29 cellular contexts compared by ENCODE assay signal in genomic region chr12:96478011-96478410, GRCh38. TPM values are rescaled to one million over a fixed set of nuclear protein-coding genes. Genes with fewer than 3 reads are reported as not detected.
"Had no signal": no experiment of that assay in that cellular context is flagged by ENCODE, and none has a peak within 500 bp of the region (broad histone marks: within the 10 kb centered on the region; RNA-seq: fewer than 3 reads in every experiment).

No MANE protein-coding gene starts in this region.

- H3K36me3 ChIP-seq: ascending aorta, breast epithelium, SJCRH30, WERI-Rb-1 had no signal

- H3K9me3 ChIP-seq: ascending aorta, body of pancreas, breast epithelium, SJCRH30 had no signal

- H3K4me3 ChIP-seq: ascending aorta, body of pancreas, breast epithelium, PC-9, SJCRH30, SK-N-MC had no signal

- H3K27ac Mint-ChIP-seq: activated CD4-positive, alpha-beta T cell treated with anti-CD3 and anti-CD28 coated beads, Interleukin-2, amount 10 ng/mL, durations not matched to agents 24 days and 14 days; activated CD8-positive, alpha-beta T cell treated with anti-CD3 and anti-CD28 coated beads for 36 hours; activated naive CD4-positive, alpha-beta T cell treated with anti-CD3 and anti-CD28 coated beads, Interleukin-2, amount 50 U/mL, for 24 hours; activated naive CD8-positive, alpha-beta T cell treated with anti-CD3 and anti-CD28 coated beads, Interleukin-2, amount 10 ng/mL, durations not matched to agents 7 days and 5 days; activated T-cell treated with anti-CD3 and anti-CD28 coated beads, Interleukin-2, amount 50 U/mL, for 72 hours; activated T-helper 17 cell treated with anti-CD3 and anti-CD28 coated beads, Interleukin-2, amount 50 U/mL, for 72 hours had no signal

- H3K4me3 Mint-ChIP-seq: activated CD4-positive, alpha-beta T cell treated with anti-CD3 and anti-CD28 coated beads, Interleukin-2, amount 10 ng/mL, durations not matched to agents 24 days and 14 days; activated CD8-positive, alpha-beta T cell treated with anti-CD3 and anti-CD28 coated beads for 36 hours; activated naive CD4-positive, alpha-beta T cell treated with anti-CD3 and anti-CD28 coated beads, Interleukin-2, amount 50 U/mL, for 24 hours; activated naive CD8-positive, alpha-beta T cell treated with anti-CD3 and anti-CD28 coated beads, Interleukin-2, amount 10 ng/mL, durations not matched to agents 7 days and 5 days; activated T-cell treated with anti-CD3 and anti-CD28 coated beads, Interleukin-2, amount 50 U/mL, for 72 hours; activated T-helper 17 cell treated with anti-CD3 and anti-CD28 coated beads, Interleukin-2, amount 50 U/mL, for 72 hours had no signal

- H2AFZ ChIP-seq: PC-9 had no signal

- H3K4me1 Mint-ChIP-seq: activated naive CD4-positive, alpha-beta T cell treated with anti-CD3 and anti-CD28 coated beads, Interleukin-2, amount 50 U/mL, for 24 hours; activated T-helper 17 cell treated with anti-CD3 and anti-CD28 coated beads, Interleukin-2, amount 50 U/mL, for 72 hours had no signal

- H3K4me2 ChIP-seq: PC-9 had no signal

- H3K4me1 ChIP-seq: ascending aorta, body of pancreas, breast epithelium, SJCRH30 had no signal

- H3K9me3 Mint-ChIP-seq: activated CD8-positive, alpha-beta T cell treated with anti-CD3 and anti-CD28 coated beads for 36 hours; activated naive CD4-positive, alpha-beta T cell treated with anti-CD3 and anti-CD28 coated beads, Interleukin-2, amount 50 U/mL, for 24 hours; activated T-cell treated with anti-CD3 and anti-CD28 coated beads, Interleukin-2, amount 50 U/mL, for 72 hours; activated T-helper 17 cell treated with anti-CD3 and anti-CD28 coated beads, Interleukin-2, amount 50 U/mL, for 72 hours had no signal

- H3K27ac ChIP-seq: ascending aorta, body of pancreas, breast epithelium, PC-9, RWPE1, SJCRH30, SK-N-MC, WERI-Rb-1 had no signal

- DNase-seq: activated CD4-positive, alpha-beta T cell treated with anti-CD3 and anti-CD28 coated beads, Interleukin-2, amount 10 ng/mL, durations not matched to agents 24 days and 14 days; activated CD4-positive, alpha-beta T cell treated with anti-CD3 and anti-CD28 coated beads, Interleukin-2, amount 50 U/mL, for 4 hours; activated CD8-positive, alpha-beta T cell treated with anti-CD3 and anti-CD28 coated beads for 36 hours; activated effector memory CD4-positive, alpha-beta T cell treated with anti-CD3 and anti-CD28 coated beads, Interleukin-2, amount 50 U/mL, for 16 hours; activated naive CD4-positive, alpha-beta T cell; activated naive CD8-positive, alpha-beta T cell treated with anti-CD3 and anti-CD28 coated beads, Interleukin-2, amount 10 ng/mL, durations not matched to agents 7 days and 5 days; activated T-cell treated with anti-CD3 and anti-CD28 coated beads, Interleukin-2, amount 50 U/mL, for 1 hour; activated T-cell treated with anti-CD3 and anti-CD28 coated beads, Interleukin-2, amount 50 U/mL, for 72 hours; amygdala; body of pancreas; cerebellar nuclear complex; NCI-H1105; NCI-H1417 treated with DMSO at 0.1 percent for 48 hours; NCI-H1694 treated with DMSO at 0.1 percent for 48 hours; NCI-H2029; NCI-H345; NCI-H524 treated with DMSO at 0.1 percent for 48 hours; NK-92 treated with Interleukin-12 subunit alpha and Interleukin-12 subunit beta, amount 100 ng/mL, for 24 hours; PC-9; SJCRH30; T1000; WERI-Rb-1 had no signal

- H3K27me3 ChIP-seq: ascending aorta, body of pancreas, breast epithelium, SJCRH30 had no signal

- H3K36me3 Mint-ChIP-seq: activated naive CD4-positive, alpha-beta T cell treated with anti-CD3 and anti-CD28 coated beads, Interleukin-2, amount 50 U/mL, for 24 hours; activated naive CD8-positive, alpha-beta T cell treated with anti-CD3 and anti-CD28 coated beads, Interleukin-2, amount 10 ng/mL, durations not matched to agents 7 days and 5 days had no signal

- ATAC-seq: activated CD8-positive, alpha-beta T cell treated with anti-CD3 and anti-CD28 coated beads for 36 hours; activated T-cell treated with anti-CD3 and anti-CD28 coated beads, Interleukin-2, amount 50 U/mL, for 72 hours; activated T-helper 17 cell treated with anti-CD3 and anti-CD28 coated beads, Interleukin-2, amount 50 U/mL, for 72 hours; body of pancreas; Right ventricle myocardium inferior had no signal

- H3K27me3 Mint-ChIP-seq: activated CD8-positive, alpha-beta T cell treated with anti-CD3 and anti-CD28 coated beads for 36 hours; activated naive CD4-positive, alpha-beta T cell treated with anti-CD3 and anti-CD28 coated beads, Interleukin-2, amount 50 U/mL, for 24 hours; activated naive CD8-positive, alpha-beta T cell treated with anti-CD3 and anti-CD28 coated beads, Interleukin-2, amount 10 ng/mL, durations not matched to agents 7 days and 5 days; activated T-helper 17 cell treated with anti-CD3 and anti-CD28 coated beads, Interleukin-2, amount 50 U/mL, for 72 hours had no signal

RNA-seq across cellular contexts. Expression of gene CFAP54, which starts 11.4 kb away (rescaled TPM):
- total RNA-seq: ascending aorta had no signal
